Comparison of ENCODE assay signal across 8 cellular contexts in the genomic region with DNA sequence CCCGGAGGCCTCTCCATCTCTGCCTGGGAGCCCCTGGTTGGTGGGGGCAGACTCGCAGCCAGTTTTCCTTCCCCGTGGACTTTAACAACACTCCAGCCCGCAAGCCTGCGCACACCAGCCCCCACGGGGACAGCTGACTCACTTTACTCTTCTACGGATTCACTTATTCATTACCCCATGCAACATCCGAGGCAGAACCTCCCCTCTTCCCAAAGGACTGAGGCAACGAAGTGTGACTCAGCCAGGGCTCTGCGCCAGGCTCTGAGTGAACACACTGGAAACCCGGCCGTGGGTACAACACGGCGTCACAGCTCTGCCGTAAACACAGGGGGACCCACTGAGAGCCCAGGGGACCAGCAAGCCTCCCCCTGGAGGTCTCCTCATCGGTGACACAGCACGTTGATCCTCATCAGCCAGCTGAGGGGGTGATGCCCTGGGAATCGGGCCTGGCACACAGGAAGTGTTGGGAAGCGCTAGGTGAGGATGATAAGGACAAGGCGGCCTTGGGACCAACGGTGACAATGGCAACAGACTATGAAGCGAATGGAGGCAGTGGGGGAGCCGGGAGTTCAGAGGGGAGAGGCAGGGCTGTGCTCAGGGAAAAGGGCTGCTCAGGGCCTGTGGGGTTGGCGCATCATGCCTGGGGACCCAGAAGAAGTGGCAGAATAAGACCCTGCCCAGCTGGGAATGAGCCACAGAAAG. TPM values are rescaled to one million over a fixed set of nuclear protein-coding genes. Genes with fewer than 3 reads are reported as not detected.
A peak's percentile ranks its signal among the peaks of the same experiment; 100 is the strongest.
DNase-seq lines count a peak whose midpoint lies in the region; ATAC-seq and TF ChIP-seq lines count a peak whose summit lies in the region.

No MANE protein-coding gene starts in this region.

- peaks cover 16% of the 10 kb centered on the region for H3K9me3 ChIP-seq in mesodermal cell (ENCODE audit: control insufficient read depth, low read length)
- H3K9me3 ChIP-seq in thoracic aorta: no peaks in the 10 kb centered on the region

- CTCF ChIA-PET in activated CD4-positive, alpha-beta T cell treated with anti-CD3 and anti-CD28 coated beads for 36 hours (lab: Charles Lee): interaction anchor here (8.3 kb wide), 1 partner anchor 15 kb away, joined by 87 read pairs; a partner anchor contains a TSS

- H3K4me1 Mint-ChIP-seq in activated CD4-positive, alpha-beta T cell treated with anti-CD3 and anti-CD28 coated beads for 36 hours: peaks cover 93% of the 10 kb centered on the region

- POLR2A ChIA-PET in activated CD4-positive, alpha-beta T cell treated with anti-CD3 and anti-CD28 coated beads for 36 hours (lab: Charles Lee): interaction anchor here (0.7 kb wide), 1 partner anchor 7 kb away, joined by 5 read pairs; no protein-coding TSS in a partner anchor

- no peaks in the 10 kb centered on the region for H3K9me3 Mint-ChIP-seq in activated CD4-positive, alpha-beta T cell treated with anti-CD3 and anti-CD28 coated beads for 36 hours (ENCODE audit: low read depth)

- peak overlapping the region; percentile 86 for H3K27ac Mint-ChIP-seq in activated CD4-positive, alpha-beta T cell treated with anti-CD3 and anti-CD28 coated beads for 36 hours

- ATAC-seq in activated CD4-positive, alpha-beta T cell treated with anti-CD3 and anti-CD28 coated beads for 36 hours: peak; percentile 1
- ATAC-seq in thoracic aorta (ENCODE audit: insufficient number of reproducible peaks, low FRiP score, low read depth): peak; percentile 87
- ATAC-seq in HG02610 (IDR thresholded peaks at IDR 0.05; ENCODE audit: unreplicated experiment): no peak

- no peaks in the 10 kb centered on the region for H3K27me3 Mint-ChIP-seq in activated CD4-positive, alpha-beta T cell treated with anti-CD3 and anti-CD28 coated beads for 36 hours

- WGBS in mesodermal cell (ENCODE audit: insufficient coverage in 2 of 2), 2 experiments: 81 to 83% methylated on average over 21 to 22 of the region's 24 CpGs

- peaks cover 34% of the 10 kb centered on the region for H3K36me3 Mint-ChIP-seq in activated CD4-positive, alpha-beta T cell treated with anti-CD3 and anti-CD28 coated beads for 36 hours (ENCODE audit: low read depth)

- H3K4me3 Mint-ChIP-seq in activated CD4-positive, alpha-beta T cell treated with anti-CD3 and anti-CD28 coated beads for 36 hours: peak overlapping the region; percentile 47

- TF ChIP-seq CTCF in coronary artery (IDR thresholded peaks at IDR 0.05) (no peak), thoracic aorta (IDR thresholded peaks at IDR 0.05) (no peak), GM10266 (IDR thresholded peaks at IDR 0.05; ENCODE audit: control insufficient read depth, insufficient read depth, low read depth, missing control alignments) (no peak)

- H3K27me3 ChIP-seq in thoracic aorta (replicated peaks; ENCODE audit: insufficient read depth): no peaks in the 10 kb centered on the region

- H3K4me1 ChIP-seq in mesodermal cell (ENCODE audit: control insufficient read depth, insufficient read depth, low read length, poor library complexity, severe bottlenecking) (peaks cover 59% of the 10 kb centered on the region), thoracic aorta (ENCODE audit: control insufficient read depth in 1 of 2, low read depth in 2 of 2) (peaks cover 13 to 22% of the 10 kb centered on the region in 2 donors)

- H3K4me3 ChIP-seq in coronary artery (peak overlapping the region; percentile 54), mesodermal cell (ENCODE audit: extremely low read depth, insufficient read depth, low read length, poor library complexity, severe bottlenecking) (no peak overlapping the region), thoracic aorta (peak overlapping the region; percentile 60)

- H3K27ac ChIP-seq in coronary artery (peak overlapping the region; percentile 55 to 83), mesodermal cell (ENCODE audit: low read depth, low read length, severe bottlenecking) (peak overlapping the region; percentile 74), thoracic aorta (peak overlapping the region in 1 of 2 donors; percentile 68)

- intact Hi-C loops in activated CD4-positive, alpha-beta T cell treated with anti-CD3 and anti-CD28 coated beads for 36 hours (cut with DNase I, micrococcal nuclease): no loop called here

- peaks cover 45% of the 10 kb centered on the region for H3K36me3 ChIP-seq in mesodermal cell (ENCODE audit: control insufficient read depth, insufficient read depth, low read length)
- H3K36me3 ChIP-seq in thoracic aorta: no peaks in the 10 kb centered on the region

- DNase-seq in activated CD4-positive, alpha-beta T cell treated with anti-CD3 and anti-CD28 coated beads for 36 hours: peak; percentile 70
- no peak for DNase-seq in activated CD4-positive, alpha-beta T cell treated with anti-CD3 and anti-CD28 coated beads for 1 hour
- peak; percentile 63 to 75 for DNase-seq in SW 1271 (lab: John Stamatoyannopoulos, UW)
- peak; percentile 92 for DNase-seq in coronary artery (ENCODE audit: low spot score)
- peak; percentile 83 for DNase-seq in thoracic aorta (ENCODE audit: low spot score)
- no peak for DNase-seq in GM10266 (ENCODE audit: extremely low spot score)

RNA-seq across cellular contexts. Expression of a gene that starts 14.6 kb away (rescaled TPM):
- total RNA-seq in activated CD4-positive, alpha-beta T cell treated with anti-CD3 and anti-CD28 coated beads for 36 hours: 100 to 1,000 TPM; 353 to 384 TPM
- 247 TPM for polyA plus RNA-seq in mesodermal cell (2013, experiment 1 of 2)
- 194 TPM for polyA plus RNA-seq in mesodermal cell (2013, experiment 2 of 2)
- 10 to 100 TPM; 32.0 to 46.8 TPM for total RNA-seq in thoracic aorta

RNA-seq across cellular contexts. Expression of a gene that starts 45.0 kb away (rescaled TPM):
- 10 to 100 TPM; 31.1 to 43.2 TPM for total RNA-seq in activated CD4-positive, alpha-beta T cell treated with anti-CD3 and anti-CD28 coated beads for 36 hours
- polyA plus RNA-seq in mesodermal cell (2013, experiment 1 of 2): 20.6 TPM
- polyA plus RNA-seq in mesodermal cell (2013, experiment 2 of 2): 17.8 TPM
- 10 to 100 TPM; 63.9 to 79.7 TPM for total RNA-seq in thoracic aorta

Comparison
In these comparisons a context has a peak if more than half of its experiments do, and no peak if none do; other contexts are left out.
1. DNase-seq: peak in activated CD4-positive, alpha-beta T cell treated with anti-CD3 and anti-CD28 coated beads for 36 hours (single experiment), SW 1271 (2 of 2), coronary artery (single experiment) and thoracic aorta (single experiment); none in activated CD4-positive, alpha-beta T cell treated with anti-CD3 and anti-CD28 coated beads for 1 hour (single experiment) and GM10266 (single experiment).
2. RNA of a gene that starts 14.6 kb away (total RNA-seq): 353 to 384 TPM in activated CD4-positive, alpha-beta T cell treated with anti-CD3 and anti-CD28 coated beads for 36 hours; 32.0 to 46.8 TPM in thoracic aorta; every median in the first group is over 4 times any median in the second.